27 cellular contexts compared by ENCODE assay signal in the genomic region with DNA sequence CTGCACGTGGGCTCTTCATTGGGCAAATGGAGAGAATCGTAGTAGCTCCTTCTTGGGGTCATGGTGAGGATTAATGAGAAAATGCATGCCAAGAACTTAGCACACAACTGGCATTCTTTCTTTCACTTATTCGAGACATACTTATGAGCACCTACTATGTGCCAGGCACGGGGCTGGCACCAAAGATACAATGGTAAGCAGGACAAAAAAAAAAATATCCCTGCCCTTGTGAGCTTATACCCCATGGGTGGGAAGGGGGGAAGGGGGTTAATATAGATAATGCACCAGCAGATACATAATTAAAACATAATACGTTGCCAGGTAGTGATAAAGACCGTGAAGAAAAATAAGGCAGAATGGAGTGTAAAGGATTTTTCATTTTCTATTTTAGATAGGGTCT. TPM values are rescaled to one million over a fixed set of nuclear protein-coding genes. Genes with fewer than 3 reads are reported as not detected.
DNase-seq lines count a peak whose midpoint lies in the region; ATAC-seq, FAIRE-seq and TF ChIP-seq lines count a peak whose summit lies in the region.
"Had no signal": no experiment of that assay in that cellular context is flagged by ENCODE, and none has a peak within 500 bp of the region (broad histone marks: within the 10 kb centered on the region; RNA-seq: fewer than 3 reads in every experiment).

No MANE protein-coding gene starts in this region.

- TF ChIP-seq CTCF in WERI-Rb-1 (IDR thresholded peaks at IDR 0.05; ENCODE audit: low read depth, low read length) (no peak), K562 (IDR thresholded peaks at IDR 0.05 in 2 of 3, conservative IDR thresholded peaks at IDR 0.05 in 1 of 3; ENCODE audit: insufficient read depth in 2 of 3, low read depth in 1 of 3, low read length in 3 of 3) (no peak), kidney (IDR thresholded peaks at IDR 0.05; ENCODE audit: borderline replicate concordance, extremely low read depth, insufficient read depth) (no peak), GM13977 (IDR thresholded peaks at IDR 0.05; ENCODE audit: extremely low read depth, insufficient read depth, missing control alignments) (no peak)

- POLR2A ChIA-PET in K562 (lab: Yijun Ruan, JAX), result interaction anchor here (0.8 to 1.2 kb wide), 2 partner anchors 29 to 74 kb away, joined by 3 read pairs; no protein-coding TSS in a partner anchor

- H3K9me3 ChIP-seq in WERI-Rb-1 (ENCODE audit: severe bottlenecking) (no peaks in the 10 kb centered on the region), K562 (replicated peaks; ENCODE audit: control insufficient read depth, insufficient read depth, low read depth, low read length) (no peaks in the 10 kb centered on the region), kidney (ENCODE audit: control insufficient read depth in 1 of 2, low read length in 2 of 2) (no peaks in the 10 kb centered on the region)
- H3K9me3 ChIP-seq: BE2C, BLaER1 had no signal

- no peak overlapping the region for H3K4me3 ChIP-seq in WERI-Rb-1 (ENCODE audit: low read depth, low read length)
- no peak overlapping the region for H3K4me3 ChIP-seq in K562
- H3K4me3 ChIP-seq in kidney (ENCODE audit: low read length in 2 of 2), result no peak overlapping the region
- H3K4me3 ChIP-seq: BLaER1, GM12878 had no signal

- no peak for TF ChIP-seq EP300 in K562 (IDR thresholded peaks at IDR 0.05; ENCODE audit: low read length)

- H3K36me3 ChIP-seq in WERI-Rb-1 (no peaks in the 10 kb centered on the region), K562 (ENCODE audit: control insufficient read depth, insufficient read depth, low read length) (no peaks in the 10 kb centered on the region), kidney (ENCODE audit: control insufficient read depth in 1 of 2, insufficient read depth in 2 of 2, low read length in 2 of 2) (peaks cover 0 to 12% of the 10 kb centered on the region in 2 donors)
- H3K36me3 ChIP-seq: BE2C, BLaER1 had no signal

- CTCF ChIA-PET in K562 (lab: Yijun Ruan, JAX; ENCODE audit: low intra/inter-chr PET ratio), result no interaction called here

- no peak for TF ChIP-seq RAD21 in K562 (CRISPR knock-in tag; conservative IDR thresholded peaks at IDR 0.05 in 1 of 2, IDR thresholded peaks at IDR 0.05 in 1 of 2)

- no TSS peak for BruUV-seq in K562 (replicated peaks; lab: Mats Ljungman, UMichigan)

- intact Hi-C loops in K562 (cut with micrococcal nuclease) (loop anchor here (10.0 kb wide), 1 partner anchor 78 kb away; no protein-coding TSS in a partner anchor), kidney (cut with DNase I) (no loop called here)

- H3K4me2 ChIP-seq in K562 (ENCODE audit: insufficient read depth, low read length), result no peak overlapping the region
- H3K4me2 ChIP-seq: BLaER1 had no signal

- H3K27ac ChIP-seq in WERI-Rb-1, result peak overlapping the region; percentile 58
- no peak overlapping the region for H3K27ac ChIP-seq in K562 (ENCODE audit: extremely low read depth, low read depth, low read length)
- peak overlapping the region; percentile 73 to 74 for H3K27ac ChIP-seq in kidney (ENCODE audit: low read depth in 2 of 2, low read length in 2 of 2)
- H3K27ac ChIP-seq: BLaER1 had no signal

- no peak for ATAC-seq in K562
- ATAC-seq in GM21515 (IDR thresholded peaks at IDR 0.05; ENCODE audit: unreplicated experiment), result no peak
- ATAC-seq: GM12878 had no signal

- no peaks in the 10 kb centered on the region for H3K79me2 ChIP-seq in K562 (ENCODE audit: control insufficient read depth, insufficient read depth, low read length)

- in situ Hi-C loops in K562 (cut with MboI), result no loop called here
- in situ Hi-C loops in GM13977 (cut with MboI; ENCODE audit: low pct_unique_long_range_greater_than_20kb, low sequenced_read_pairs, unreplicated experiment), result no loop called here

- no peaks in the 10 kb centered on the region; the same call in 1 of the 2 replicates for H4K20me1 ChIP-seq in K562 (replicated peaks; ENCODE audit: control insufficient read depth, insufficient read depth, low read length)
- H4K20me1 ChIP-seq: BLaER1 had no signal

- no peak overlapping the region for H2AFZ ChIP-seq in K562 (ENCODE audit: low read depth, low read length)

- 63% methylated on average over 6 of the region's 6 CpGs for WGBS in K562 (ENCODE audit: insufficient coverage, low coverage, missing lambda C conversion rate)

- TF ChIP-seq POLR2A in K562 (conservative IDR thresholded peaks at IDR 0.05), result no peak

- no peaks in the 10 kb centered on the region for H3K9me1 ChIP-seq in K562 (ENCODE audit: control insufficient read depth, insufficient read depth, low read length)

- DNase-seq in WERI-Rb-1 (no peak), K562 (ENCODE audit: extremely low read depth in 1 of 4, low spot score in 3 of 4) (no peak), kidney (no peak), GM13977 (ENCODE audit: low spot score) (no peak)
- no peak for DNase-seq in activated naive CD4-positive, alpha-beta T cell treated with anti-CD3 and anti-CD28 coated beads, Interleukin-2, amount 50 U/mL, for 16 hours
- DNase-seq: 8988T; ACHN; BE2C; C1 segment of cervical spinal cord; CD4-positive, alpha-beta memory T cell; CD4-positive, CD25-positive, alpha-beta regulatory T cell; CD8-positive, alpha-beta memory T cell; COR-L47; DMS 273 treated with DMSO at 0.1 percent for 48 hours; DMS153; DMS79; DND-41; EL; GDM1 had no signal

- H3K9ac ChIP-seq in K562 (ENCODE audit: insufficient read depth in 1 of 2, low read depth in 2 of 2, low read length in 2 of 2) (no peak overlapping the region), kidney (ENCODE audit: low read length in 2 of 2) (no peak overlapping the region)
- H3K9ac ChIP-seq: BLaER1 had no signal

- FAIRE-seq in K562 (lab: Jason Lieb, UNC) (no peak), kidney (lab: Jason Lieb, UNC) (no peak)
- FAIRE-seq: A204.1, GM12878, GM12892, GM19239 had no signal

- H3K27me3 ChIP-seq in WERI-Rb-1 (ENCODE audit: insufficient read depth, low read depth, severe bottlenecking) (no peaks in the 10 kb centered on the region), K562 (ENCODE audit: control insufficient read depth in 2 of 2, insufficient read depth in 2 of 2, low read length in 2 of 2) (no peaks in the 10 kb centered on the region)
- H3K27me3 ChIP-seq: BLaER1 had no signal

- H3K4me1 ChIP-seq in K562 (replicated peaks in 1 of 2; ENCODE audit: control insufficient read depth in 2 of 2, insufficient read depth in 2 of 2, low read length in 2 of 2), result peaks cover 0 to 2% of the 10 kb centered on the region in 2 experiments; a peak in 1 of 5 replicates
- H3K4me1 ChIP-seq in kidney (ENCODE audit: control insufficient read depth in 1 of 2, insufficient read depth in 1 of 2, low read depth in 1 of 2, low read length in 2 of 2), result peaks cover 0 to 8% of the 10 kb centered on the region in 2 donors
- H3K4me1 ChIP-seq: BE2C, BLaER1 had no signal

TF ChIP-seq in K562, 482 proteins besides CTCF, POLR2A, EP300 and RAD21:
- TF ChIP-seq RBM34 (IDR thresholded peaks at IDR 0.05; ENCODE audit: borderline replicate concordance, insufficient read depth, low read length) (no peak), ILF3 (IDR thresholded peaks at IDR 0.05; ENCODE audit: borderline replicate concordance) (no peak), MAFG (tag; conservative IDR thresholded peaks at IDR 0.05) (no peak), ZFPM2 (CRISPR knock-in tag; IDR thresholded peaks at IDR 0.05) (no peak), ZKSCAN1 (IDR thresholded peaks at IDR 0.05; ENCODE audit: low read depth, low read length) (peak; percentile 62; the same call in 1 of the 2 replicates), GTF2F1 (IDR thresholded peaks at IDR 0.05; ENCODE audit: low read depth, low read length) (no peak)
TF ChIP-seq in K562: peak in this region for 1.

RNA-seq across cellular contexts. Expression of gene SLC13A3, which starts 8.3 kb away (rescaled TPM):
- 16.8 and 17.8 TPM in 2 replicates for total RNA-seq in K562 (2011; cell fraction: chromatin; rRNA removed; ENCODE audit: low replicate concordance)
- total RNA-seq in K562 (2011; cell fraction: nucleolus; rRNA removed), result 12.0 and 14.7 TPM in 2 replicates
- total RNA-seq in K562 (2011; cell fraction: nucleoplasm; rRNA removed), result 20.2 and 32.4 TPM in 2 replicates
- total RNA-seq in K562 (2014; rRNA removed), result 9.9 and 10.0 TPM in 2 replicates
- 8.5 and 8.8 TPM in 2 replicates for total RNA-seq in K562 (2014; rRNA removed; fragmentation: Illumina TruSeq; extraction: Trizol)
- total RNA-seq in K562 (2015; rRNA removed; fragmentation: Illumina TruSeq; extraction: Trizol), result 6.4 and 7.1 TPM in 2 replicates
- 14.9 and 16.4 TPM in 2 replicates for total RNA-seq in K562 (2021)
- 8.5 and 11.2 TPM in 2 replicates for polyA plus RNA-seq in K562 (2011; rRNA removed)
- polyA plus RNA-seq in K562 (2011; cell fraction: cytosol; rRNA removed), result 6.1 and 11.5 TPM in 2 replicates
- 12.4 and 12.9 TPM in 2 replicates for polyA plus RNA-seq in K562 (2011; cell fraction: nucleus; rRNA removed)
- polyA plus RNA-seq in K562 (2012), result 9.8 and 12.8 TPM in 2 replicates
- 15.0 and 15.7 TPM in 2 replicates for polyA plus RNA-seq in K562 (2014; fragmentation: Illumina TruSeq; extraction: Trizol)
- 1 to 10 TPM; 5.5 to 7.3 TPM for polyA plus RNA-seq in K562 (2014; fragmentation: Nextera tagmentation; extraction: Ambion mirVana)
- polyA plus RNA-seq in K562 (2014; rRNA removed), result 7.9 and 9.1 TPM in 2 replicates
- polyA minus RNA-seq in K562 (2011; rRNA and poly(A)+ RNA removed), result 9.0 and 11.4 TPM in 2 replicates
- polyA minus RNA-seq in K562 (2011; cell fraction: cytosol; rRNA and poly(A)+ RNA removed), result 6.6 and 8.1 TPM in 2 replicates
- 6.6 and 14.7 TPM in 2 replicates for polyA minus RNA-seq in K562 (2011; cell fraction: nucleus; rRNA and poly(A)+ RNA removed)
- total RNA-seq in kidney, result 31.5 TPM
- 241 TPM for polyA plus RNA-seq in kidney (ENCODE audit: insufficient read depth, low read depth, low replicate concordance)
- total RNA-seq: G401 had no signal
- polyA plus RNA-seq: CD14-positive monocyte; CD4-positive, alpha-beta memory T cell; CD4-positive, CD25-positive, alpha-beta regulatory T cell; CD8-positive, alpha-beta memory T cell had no signal

RNA-seq across cellular contexts. Expression of gene TP53RK, which starts 46.3 kb away (rescaled TPM):
- total RNA-seq in K562 (2011; cell fraction: chromatin; rRNA removed; ENCODE audit: low replicate concordance), result 8.1 and 13.3 TPM in 2 replicates
- total RNA-seq in K562 (2011; cell fraction: nucleolus; rRNA removed), result 8.9 and 10.0 TPM in 2 replicates
- 12.8 and 19.0 TPM in 2 replicates for total RNA-seq in K562 (2011; cell fraction: nucleoplasm; rRNA removed)
- total RNA-seq in K562 (2014; rRNA removed) (35.1 and 43.5 TPM in 2 replicates), K562 (2014; rRNA removed; fragmentation: Illumina TruSeq; extraction: Trizol) (17.2 and 18.4 TPM in 2 replicates), K562 (2015; rRNA removed; fragmentation: Illumina TruSeq; extraction: Trizol) (16.7 and 18.0 TPM in 2 replicates), K562 (2021) (12.9 and 16.4 TPM in 2 replicates), kidney (11.0 TPM)
- polyA plus RNA-seq in K562 (2011; rRNA removed) (14.4 and 18.3 TPM in 2 replicates), K562 (2014; fragmentation: Illumina TruSeq; extraction: Trizol) (10.7 and 13.2 TPM in 2 replicates), K562 (2014; fragmentation: Nextera tagmentation; extraction: Ambion mirVana) (1 to 10 TPM; 2.9 to 4.2 TPM), K562 (2014; rRNA removed) (18.5 and 24.8 TPM in 2 replicates), kidney (ENCODE audit: insufficient read depth, low read depth, low replicate concordance) (9.3 TPM)
- 9.9 and 11.6 TPM in 2 replicates for polyA plus RNA-seq in K562 (2011; cell fraction: cytosol; rRNA removed)
- polyA plus RNA-seq in K562 (2011; cell fraction: nucleus; rRNA removed), result 5.7 and 7.0 TPM in 2 replicates
- 9.6 and 12.2 TPM in 2 replicates for polyA plus RNA-seq in K562 (2012)
- polyA minus RNA-seq in K562 (2011; rRNA and poly(A)+ RNA removed), result 9.8 and 12.9 TPM in 2 replicates
- 6.1 and 6.4 TPM in 2 replicates for polyA minus RNA-seq in K562 (2011; cell fraction: cytosol; rRNA and poly(A)+ RNA removed)
- polyA minus RNA-seq in K562 (2011; cell fraction: nucleus; rRNA and poly(A)+ RNA removed), result 6.5 and 10.7 TPM in 2 replicates
